ENCODE assay signal across 1 cellular context in genomic region chr7:132933076-132933466, GRCh38.
TF ChIP-seq lines count a peak whose summit lies in the region.

No MANE protein-coding gene starts in this region.

TF ChIP-seq in HepG2, 621 proteins besides CTCF, POLR2A, EP300 and RAD21 (continued from another document):
- TF ChIP-seq REST (IDR thresholded peaks at IDR 0.05; ENCODE audit: borderline replicate concordance in 1 of 2, low read depth in 1 of 2, low read length in 2 of 2) = no peak
- TF ChIP-seq USF2 (IDR thresholded peaks at IDR 0.05; ENCODE audit: low read depth, low read length) = no peak
- TF ChIP-seq USF2 (CRISPR knock-in tag; IDR thresholded peaks at IDR 0.05; ENCODE audit: borderline replicate concordance) = no peak
- TF ChIP-seq SRSF4 (IDR thresholded peaks at IDR 0.05; ENCODE audit: low read depth, low read length, poor library complexity, severe bottlenecking) = no peak
- TF ChIP-seq ZNF841 (CRISPR knock-in tag; IDR thresholded peaks at IDR 0.05; ENCODE audit: borderline replicate concordance) = no peak
- TF ChIP-seq ZBTB2 (CRISPR knock-in tag; IDR thresholded peaks at IDR 0.05; ENCODE audit: low read depth) = no peak
- TF ChIP-seq ZFX (CRISPR knock-in tag; IDR thresholded peaks at IDR 0.05; ENCODE audit: low read depth) = no peak
- no peak for TF ChIP-seq PATZ1 (CRISPR knock-in tag; IDR thresholded peaks at IDR 0.05)
- no peak for TF ChIP-seq SAP130 (CRISPR knock-in tag; IDR thresholded peaks at IDR 0.05; ENCODE audit: low read depth)
